Comparison of ENCODE assay signal across 13 cellular contexts in genomic region chr22:26513852-26514251, GRCh38. TPM values are rescaled to one million over a fixed set of nuclear protein-coding genes. Genes with fewer than 3 reads are reported as not detected.
DNase-seq lines count a peak whose midpoint lies in the region; ATAC-seq and TF ChIP-seq lines count a peak whose summit lies in the region.
"Had no signal": no experiment of that assay in that cellular context is flagged by ENCODE, and none has a peak within 500 bp of the region (broad histone marks: within the 10 kb centered on the region; RNA-seq: fewer than 3 reads in every experiment).

No MANE protein-coding gene starts in this region.

- no peak overlapping the region for H4K91ac ChIP-seq in neuronal stem cell (ENCODE audit: low read depth, low read length, poor library complexity)

- peaks cover 42% of the 10 kb centered on the region for H3K4me1 Mint-ChIP-seq in activated CD4-positive, alpha-beta T cell treated with anti-CD3 and anti-CD28 coated beads, Interleukin-2, amount 10 ng/mL, durations not matched to agents 7 days and 5 days
- H3K4me1 Mint-ChIP-seq in chondrocyte (ENCODE audit: low read depth): peaks cover 38% of the 10 kb centered on the region

- H4K8ac ChIP-seq in neuronal stem cell (ENCODE audit: low read depth, low read length): no peak overlapping the region

- peak overlapping the region; percentile 85 for H3K4me2 ChIP-seq in OCI-LY1 (ENCODE audit: low read length)
- H3K4me2 ChIP-seq in neuronal stem cell (ENCODE audit: insufficient read depth, low read length, poor library complexity, severe bottlenecking): no peak overlapping the region

- POLR2A ChIA-PET in activated CD4-positive, alpha-beta T cell treated with anti-CD3 and anti-CD28 coated beads, Interleukin-2, amount 10 ng/mL, durations not matched to agents 7 days and 5 days (lab: Charles Lee): no interaction called here

- H3K36me3 ChIP-seq in OCI-LY1 (ENCODE audit: insufficient read depth, low read length) (peaks cover 20% of the 10 kb centered on the region), psoas muscle (ENCODE audit: insufficient read depth in 1 of 2, low read depth in 1 of 2) (peaks cover 11 to 20% of the 10 kb centered on the region in 2 donors), left ventricle myocardium inferior (peaks cover 21% of the 10 kb centered on the region), neuronal stem cell (replicated peaks in 1 of 2; ENCODE audit: control insufficient read depth in 2 of 2, insufficient read depth in 2 of 2, low read length in 2 of 2) (peaks cover 10 to 21% of the 10 kb centered on the region in 2 donors)

- H3K27me3 ChIP-seq in OCI-LY1 (ENCODE audit: insufficient read depth, low read length) (no peaks in the 10 kb centered on the region), psoas muscle (ENCODE audit: insufficient read depth in 3 of 3, low read length in 2 of 3) (no peaks in the 10 kb centered on the region), left ventricle myocardium inferior (ENCODE audit: low read depth) (no peaks in the 10 kb centered on the region), neuronal stem cell (ENCODE audit: control insufficient read depth in 3 of 3, insufficient read depth in 3 of 3, low read depth in 1 of 3, low read length in 3 of 3) (no peaks in the 10 kb centered on the region)

- H2BK12ac ChIP-seq in neuronal stem cell (ENCODE audit: low read length): no peak overlapping the region

- 31 to 69% (median 37%) methylated on average over 1 of the region's 1 CpG for WGBS in psoas muscle, 3 donors
- no CpG with 5 or more reads among the region's 1 CpG for WGBS in neuronal stem cell (ENCODE audit: extremely low coverage in 2 of 2, insufficient read length in 2 of 2, insufficient replicate concordance in 1 of 2), 2 donors

- TF ChIP-seq CTCF in OCI-LY1 (IDR thresholded peaks at IDR 0.05; ENCODE audit: low read length) (no peak), chondrocyte (IDR thresholded peaks at IDR 0.05) (no peak), psoas muscle (IDR thresholded peaks at IDR 0.05) (no peak), left ventricle myocardium inferior (IDR thresholded peaks at IDR 0.05; ENCODE audit: borderline replicate concordance) (no peak)

- CTCF ChIA-PET in activated CD4-positive, alpha-beta T cell treated with anti-CD3 and anti-CD28 coated beads, Interleukin-2, amount 10 ng/mL, durations not matched to agents 7 days and 5 days (lab: Charles Lee): interaction anchor here (1.1 to 2.2 kb wide), 3 partner anchors 11 to 36 kb away, joined by 3 to 9 read pairs (median 3); partner anchors contain the start of genes HPS4 and SRRD

- H2AFZ ChIP-seq in OCI-LY1 (ENCODE audit: low read length) (no peak overlapping the region), neuronal stem cell (ENCODE audit: low read length) (no peak overlapping the region)

- no peak overlapping the region for H2BK15ac ChIP-seq in neuronal stem cell (ENCODE audit: low read length)

- H3K79me2 ChIP-seq in OCI-LY1 (ENCODE audit: insufficient read depth, low read length): peaks cover 16% of the 10 kb centered on the region

- H3K9me3 ChIP-seq in OCI-LY1 (ENCODE audit: low read length): no peaks in the 10 kb centered on the region
- H3K9me3 ChIP-seq in psoas muscle: no peaks in the 10 kb centered on the region
- no peaks in the 10 kb centered on the region for H3K9me3 ChIP-seq in left ventricle myocardium inferior (replicated peaks)
- no peaks in the 10 kb centered on the region for H3K9me3 ChIP-seq in neuronal stem cell (replicated peaks in 1 of 2; ENCODE audit: control insufficient read depth in 2 of 2, insufficient read depth in 1 of 2, low read depth in 1 of 2, low read length in 2 of 2)
- H3K9me3 ChIP-seq: thoracic aorta had no signal

- H3K4me3 Mint-ChIP-seq in activated CD4-positive, alpha-beta T cell treated with anti-CD3 and anti-CD28 coated beads, Interleukin-2, amount 10 ng/mL, durations not matched to agents 7 days and 5 days: peak overlapping the region; percentile 93
- H3K4me3 Mint-ChIP-seq in chondrocyte (ENCODE audit: unreplicated experiment): no peak overlapping the region

- no peaks in the 10 kb centered on the region for H4K20me1 ChIP-seq in OCI-LY1 (ENCODE audit: insufficient read depth, low read length)

- no peaks in the 10 kb centered on the region for H3K27me3 Mint-ChIP-seq in activated CD4-positive, alpha-beta T cell treated with anti-CD3 and anti-CD28 coated beads, Interleukin-2, amount 10 ng/mL, durations not matched to agents 7 days and 5 days
- no peaks in the 10 kb centered on the region for H3K27me3 Mint-ChIP-seq in chondrocyte (ENCODE audit: low read depth)

- no peak overlapping the region for H3K18ac ChIP-seq in neuronal stem cell (ENCODE audit: low read length)

- H3F3A ChIP-seq in OCI-LY1 (ENCODE audit: insufficient read depth, low read length): no peaks in the 10 kb centered on the region

- H3K36me3 Mint-ChIP-seq in activated CD4-positive, alpha-beta T cell treated with anti-CD3 and anti-CD28 coated beads, Interleukin-2, amount 10 ng/mL, durations not matched to agents 7 days and 5 days (ENCODE audit: low read depth): peaks cover 19% of the 10 kb centered on the region
- peaks cover 9% of the 10 kb centered on the region for H3K36me3 Mint-ChIP-seq in chondrocyte (ENCODE audit: low read depth)

- H2AK5ac ChIP-seq in neuronal stem cell (ENCODE audit: low read depth, low read length): no peak overlapping the region

- H3K9me2 ChIP-seq in OCI-LY1 (ENCODE audit: low read depth, low read length): no peaks in the 10 kb centered on the region

- H3K4me1 ChIP-seq in OCI-LY1 (ENCODE audit: insufficient read depth, low read length, severe bottlenecking): peaks cover 31% of the 10 kb centered on the region
- peaks cover 25% of the 10 kb centered on the region for H3K4me1 ChIP-seq in psoas muscle
- H3K4me1 ChIP-seq in left ventricle myocardium inferior: peaks cover 32% of the 10 kb centered on the region
- peaks cover 4 to 7% of the 10 kb centered on the region in 2 donors for H3K4me1 ChIP-seq in neuronal stem cell (ENCODE audit: control insufficient read depth in 2 of 2, insufficient read depth in 1 of 2, low read depth in 1 of 2, low read length in 2 of 2)

- no peak overlapping the region for H3K14ac ChIP-seq in neuronal stem cell (ENCODE audit: low read length)

- H3K9ac ChIP-seq in OCI-LY1 (ENCODE audit: low read length): peak overlapping the region; percentile 79; the same call in 1 of the 2 replicates
- no peak overlapping the region for H3K9ac ChIP-seq in neuronal stem cell (ENCODE audit: low read depth, low read length, poor library complexity)

- no peak overlapping the region for H3K27ac Mint-ChIP-seq in activated CD4-positive, alpha-beta T cell treated with anti-CD3 and anti-CD28 coated beads, Interleukin-2, amount 10 ng/mL, durations not matched to agents 7 days and 5 days
- H3K27ac Mint-ChIP-seq in chondrocyte (ENCODE audit: unreplicated experiment): peak overlapping the region; percentile 0

- no peaks in the 10 kb centered on the region for H3K79me1 ChIP-seq in neuronal stem cell (ENCODE audit: low read depth, low read length)

- no peak overlapping the region for H2BK120ac ChIP-seq in neuronal stem cell (ENCODE audit: low read depth, low read length)

- H3K27ac ChIP-seq in OCI-LY1 (ENCODE audit: low read depth, low read length, poor library complexity, severe bottlenecking) (no peak overlapping the region), psoas muscle (peak overlapping the region; percentile 85), left ventricle myocardium inferior (replicated peaks) (no peak overlapping the region), neuronal stem cell (replicated peaks; ENCODE audit: low read length) (no peak overlapping the region)
- H3K27ac ChIP-seq: thoracic aorta, VCaP had no signal

- intact Hi-C loops in psoas muscle (cut with DNase I) (loop anchor here (5.0 kb wide), 1 partner anchor 73 kb away; no protein-coding TSS in a partner anchor), left ventricle myocardium inferior (cut with micrococcal nuclease) (no loop called here)

- H2BK5ac ChIP-seq in neuronal stem cell (ENCODE audit: low read length): no peak overlapping the region

- no peak overlapping the region for H3K4ac ChIP-seq in neuronal stem cell (ENCODE audit: low read length)

- no peak for DNase-seq in activated CD4-positive, alpha-beta T cell treated with anti-CD3 and anti-CD28 coated beads, Interleukin-2, amount 10 ng/mL, durations not matched to agents 7 days and 5 days
- DNase-seq in activated CD4-positive, alpha-beta T cell treated with anti-CD3 and anti-CD28 coated beads, Interleukin-2, amount 50 U/mL, for 48 hours: no peak
- no peak for DNase-seq in chondrocyte (ENCODE audit: low spot score)
- no peak for DNase-seq in psoas muscle
- DNase-seq in left ventricle myocardium inferior: no peak
- DNase-seq in neuronal stem cell (ENCODE audit: low spot score): no peak
- no peak for DNase-seq in stimulated activated CD4-positive, alpha-beta T cell treated with anti-CD3 and anti-CD28 coated beads, Interleukin-4, amount 100 ng/mL, for 4 hours
- DNase-seq: activated naive CD4-positive, alpha-beta T cell; EL had no signal

- no peak overlapping the region for H3K23ac ChIP-seq in neuronal stem cell (ENCODE audit: low read depth, low read length, poor library complexity)

- ATAC-seq in psoas muscle: no peak

- no peaks in the 10 kb centered on the region for H3K9me3 Mint-ChIP-seq in activated CD4-positive, alpha-beta T cell treated with anti-CD3 and anti-CD28 coated beads, Interleukin-2, amount 10 ng/mL, durations not matched to agents 7 days and 5 days
- no peaks in the 10 kb centered on the region for H3K9me3 Mint-ChIP-seq in chondrocyte (ENCODE audit: low read depth)

- H3K4me3 ChIP-seq in OCI-LY1 (ENCODE audit: low read depth, low read length, poor library complexity, severe bottlenecking) (peak overlapping the region; percentile 86), psoas muscle (no peak overlapping the region), left ventricle myocardium inferior (no peak overlapping the region), neuronal stem cell (ENCODE audit: low read length in 2 of 2) (peak overlapping the region in 1 of 2 donors; percentile 95)
- H3K4me3 ChIP-seq: lung had no signal

RNA-seq across cellular contexts. Expression of gene TFIP11, which starts 1.6 kb away (rescaled TPM):
- 10 to 100 TPM; 52.5 to 58.5 TPM for total RNA-seq in activated CD4-positive, alpha-beta T cell treated with anti-CD3 and anti-CD28 coated beads, Interleukin-2, amount 10 ng/mL, durations not matched to agents 7 days and 5 days
- total RNA-seq in chondrocyte (30.6 to 34.7 TPM (median 33.3 TPM) in 3 replicates), psoas muscle (10 to 100 TPM; 29.1 to 48.6 (median 33.5) TPM), left ventricle myocardium inferior (25.7 TPM)
- polyA plus RNA-seq in psoas muscle: 10 to 100 TPM; 28.8 to 56.1 (median 37.8) TPM
- polyA plus RNA-seq in neuronal stem cell (2013, experiment 1 of 2): 10.5 TPM
- polyA plus RNA-seq in neuronal stem cell (2013, experiment 2 of 2): 10.7 TPM

RNA-seq across cellular contexts. Expression of gene SRRD, which starts 30.2 kb away (rescaled TPM):
- total RNA-seq in activated CD4-positive, alpha-beta T cell treated with anti-CD3 and anti-CD28 coated beads, Interleukin-2, amount 10 ng/mL, durations not matched to agents 7 days and 5 days: 10 to 100 TPM; 17.9 to 19.1 TPM
- total RNA-seq in chondrocyte (21.4 to 27.5 TPM (median 23.2 TPM) in 3 replicates), psoas muscle (10 to 100 TPM; 25.4 to 36.6 (median 28.9) TPM), left ventricle myocardium inferior (23.5 TPM)
- polyA plus RNA-seq in psoas muscle: 10 to 100 TPM; 36.1 to 51.2 (median 38.3) TPM
- polyA plus RNA-seq in neuronal stem cell (2013, experiment 1 of 2): 11.3 TPM
- polyA plus RNA-seq in neuronal stem cell (2013, experiment 2 of 2): 11.1 TPM

RNA-seq across cellular contexts. Expression of gene HPS4, which starts 30.3 kb away (rescaled TPM):
- total RNA-seq in activated CD4-positive, alpha-beta T cell treated with anti-CD3 and anti-CD28 coated beads, Interleukin-2, amount 10 ng/mL, durations not matched to agents 7 days and 5 days: 10 to 100 TPM; 32.0 to 35.3 TPM
- total RNA-seq in chondrocyte (26.9 to 29.7 TPM (median 28.2 TPM) in 3 replicates), psoas muscle (10 to 100 TPM in 3 of 4 donors, 1 to 10 TPM in 1; 7.4 to 12.5 (median 10.4) TPM), left ventricle myocardium inferior (11.7 TPM)
- polyA plus RNA-seq in psoas muscle: 10 to 100 TPM in 1 of 3 donors, 1 to 10 TPM in 2; 5.8 to 13.9 (median 6.4) TPM
- 29.8 TPM for polyA plus RNA-seq in neuronal stem cell (2013, experiment 1 of 2)
- polyA plus RNA-seq in neuronal stem cell (2013, experiment 2 of 2): 30.4 TPM
